Comparison of ENCODE assay signal across 1 cellular context in genomic region chr6:36027501-36028087, GRCh38.
A peak's percentile ranks its signal among the peaks of the same experiment; 100 is the strongest.
TF ChIP-seq lines count a peak whose summit lies in the region.

MAPK14 (plus strand) TSS chr6:36027808; CDS start chr6:36028158, 350 bp downstream.

TF ChIP-seq in SK-N-SH, 30 proteins besides CTCF, POLR2A, EP300 and RAD21 (continued from another document):
- TF ChIP-seq USF2 (IDR thresholded peaks at IDR 0.05; ENCODE audit: borderline replicate concordance, low read depth, low read length) = no peak
- TF ChIP-seq SMC3 (IDR thresholded peaks at IDR 0.05; ENCODE audit: low read depth, low read length) = peak; percentile 99
- TF ChIP-seq FOSL2 (IDR thresholded peaks at IDR 0.05; ENCODE audit: borderline replicate concordance, low read depth) = no peak
- TF ChIP-seq GABPA (IDR thresholded peaks at IDR 0.05; ENCODE audit: low read depth) = no peak
- peak; percentile 72; the same call in 1 of the 2 replicates for TF ChIP-seq RCOR1 (IDR thresholded peaks at IDR 0.05; ENCODE audit: low read length)
- no peak for TF ChIP-seq FOXM1 (IDR thresholded peaks at IDR 0.05; ENCODE audit: low read depth)
- no peak for TF ChIP-seq REST (IDR thresholded peaks at IDR 0.05; ENCODE audit: low read depth, low read length)
TF ChIP-seq in SK-N-SH: peak in this region for 13.
